Comparison of ENCODE assay signal across 21 cellular contexts in genomic region chr20:25284131-25284601, GRCh38. TPM values are rescaled to one million over a fixed set of nuclear protein-coding genes. Genes with fewer than 3 reads are reported as not detected.
DNase-seq lines count a peak whose midpoint lies in the region; ATAC-seq, FAIRE-seq and TF ChIP-seq lines count a peak whose summit lies in the region.
"Had no signal": no experiment of that assay in that cellular context is flagged by ENCODE, and none has a peak within 500 bp of the region (broad histone marks: within the 10 kb centered on the region; RNA-seq: fewer than 3 reads in every experiment).

No MANE protein-coding gene starts in this region.

- peaks cover 13% of the 10 kb centered on the region for H3K4me1 Mint-ChIP-seq in activated naive CD4-positive, alpha-beta T cell treated with anti-CD3 and anti-CD28 coated beads, Interleukin-2, amount 10 ng/mL, durations not matched to agents 7 days and 5 days
- H3K4me1 Mint-ChIP-seq in activated naive CD4-positive, alpha-beta T cell treated with anti-CD3 and anti-CD28 coated beads for 36 hours (ENCODE audit: low read depth) = peaks cover 1% of the 10 kb centered on the region
- H3K4me1 Mint-ChIP-seq: activated T-helper 17 cell treated with anti-CD3 and anti-CD28 coated beads, Interleukin-2, amount 50 U/mL, for 72 hours; endodermal cell; immature natural killer cell; T-cell had no signal

- H3K9me3 ChIP-seq in WERI-Rb-1 (ENCODE audit: severe bottlenecking) (no peaks in the 10 kb centered on the region), left lung (no peaks in the 10 kb centered on the region), suprapubic skin (no peaks in the 10 kb centered on the region)

- no peaks in the 10 kb centered on the region for H3K27me3 Mint-ChIP-seq in activated naive CD4-positive, alpha-beta T cell treated with anti-CD3 and anti-CD28 coated beads, Interleukin-2, amount 10 ng/mL, durations not matched to agents 7 days and 5 days
- H3K27me3 Mint-ChIP-seq in activated naive CD4-positive, alpha-beta T cell treated with anti-CD3 and anti-CD28 coated beads for 36 hours (ENCODE audit: low read depth) = no peaks in the 10 kb centered on the region
- H3K27me3 Mint-ChIP-seq: activated T-helper 17 cell treated with anti-CD3 and anti-CD28 coated beads, Interleukin-2, amount 50 U/mL, for 72 hours; CD4-positive, alpha-beta T cell; T-cell had no signal

- ATAC-seq in left lung = no peak
- no peak for ATAC-seq in HG03378 (IDR thresholded peaks at IDR 0.05; ENCODE audit: unreplicated experiment)
- ATAC-seq: activated T-helper 17 cell treated with anti-CD3 and anti-CD28 coated beads, Interleukin-2, amount 50 U/mL, for 72 hours had no signal

- WGBS in suprapubic skin = 93% methylated on average over 14 of the region's 17 CpGs

- peaks cover 28% of the 10 kb centered on the region for H3K36me3 Mint-ChIP-seq in activated naive CD4-positive, alpha-beta T cell treated with anti-CD3 and anti-CD28 coated beads, Interleukin-2, amount 10 ng/mL, durations not matched to agents 7 days and 5 days
- H3K36me3 Mint-ChIP-seq in activated naive CD4-positive, alpha-beta T cell treated with anti-CD3 and anti-CD28 coated beads for 36 hours (ENCODE audit: low read depth) = peaks cover 11% of the 10 kb centered on the region

- no peak for DNase-seq in activated naive CD4-positive, alpha-beta T cell treated with anti-CD3 and anti-CD28 coated beads, Interleukin-2, amount 10 ng/mL, durations not matched to agents 7 days and 5 days
- no peak for DNase-seq in activated naive CD4-positive, alpha-beta T cell treated with anti-CD3 and anti-CD28 coated beads for 36 hours
- DNase-seq in WERI-Rb-1 (peak; percentile 5), left lung (peak; percentile 22 to 54), suprapubic skin (ENCODE audit: low spot score in 2 of 2) (peak; percentile 37 to 74), urothelium cell line (ENCODE audit: low spot score) (no peak), NCI-H1436 treated with DMSO at 0.1 percent for 48 hours (lab: John Stamatoyannopoulos, UW) (no peak)
- DNase-seq: endodermal cell, immature natural killer cell, NCI-H1105, NCI-H2171 treated with DMSO at 0.1 percent for 48 hours, NCI-H69, SHP77 treated with DMSO at 0.1 percent for 48 hours had no signal

- H3K27me3 ChIP-seq in WERI-Rb-1 (ENCODE audit: insufficient read depth, low read depth, severe bottlenecking) (no peaks in the 10 kb centered on the region), left lung (no peaks in the 10 kb centered on the region), suprapubic skin (no peaks in the 10 kb centered on the region)

- no peak overlapping the region for H3K4me3 ChIP-seq in WERI-Rb-1 (ENCODE audit: low read depth, low read length)
- no peak overlapping the region for H3K4me3 ChIP-seq in left lung
- no peak overlapping the region for H3K4me3 ChIP-seq in suprapubic skin
- H3K4me3 ChIP-seq: smooth muscle cell had no signal

- H3K4me1 ChIP-seq in left lung = no peaks in the 10 kb centered on the region
- peaks cover 8% of the 10 kb centered on the region for H3K4me1 ChIP-seq in suprapubic skin

- H3K27ac ChIP-seq in WERI-Rb-1 (no peak overlapping the region), left lung (no peak overlapping the region), suprapubic skin (no peak overlapping the region)
- H3K27ac ChIP-seq: parathyroid adenoma had no signal

- TF ChIP-seq CTCF in WERI-Rb-1 (IDR thresholded peaks at IDR 0.05; ENCODE audit: low read depth, low read length) = no peak
- no peak for TF ChIP-seq CTCF in left lung (IDR thresholded peaks at IDR 0.05)
- no peak for TF ChIP-seq CTCF in suprapubic skin (IDR thresholded peaks at IDR 0.05)

- H3K36me3 ChIP-seq in WERI-Rb-1 (peaks cover 100% of the 10 kb centered on the region), left lung (peaks cover 0 to 100% of the 10 kb centered on the region in 2 donors), suprapubic skin (peaks cover 98% of the 10 kb centered on the region)

- peak overlapping the region; percentile 42 for H3K27ac Mint-ChIP-seq in activated naive CD4-positive, alpha-beta T cell treated with anti-CD3 and anti-CD28 coated beads, Interleukin-2, amount 10 ng/mL, durations not matched to agents 7 days and 5 days
- H3K27ac Mint-ChIP-seq in activated naive CD4-positive, alpha-beta T cell treated with anti-CD3 and anti-CD28 coated beads for 36 hours = no peak overlapping the region
- H3K27ac Mint-ChIP-seq: activated T-helper 17 cell treated with anti-CD3 and anti-CD28 coated beads, Interleukin-2, amount 50 U/mL, for 72 hours; CD4-positive, alpha-beta T cell; endodermal cell; T-cell had no signal

- TF ChIP-seq POLR2A in suprapubic skin (IDR thresholded peaks at IDR 0.05) = no peak

- intact Hi-C loops in activated naive CD4-positive, alpha-beta T cell treated with anti-CD3 and anti-CD28 coated beads for 36 hours (cut with micrococcal nuclease) = no loop called here
- intact Hi-C loops in left lung (cut with DNase I) = no loop called here

- CTCF ChIA-PET in activated naive CD4-positive, alpha-beta T cell treated with anti-CD3 and anti-CD28 coated beads, Interleukin-2, amount 10 ng/mL, durations not matched to agents 7 days and 5 days (lab: Charles Lee) = no interaction called here
- CTCF ChIA-PET in activated naive CD4-positive, alpha-beta T cell treated with anti-CD3 and anti-CD28 coated beads for 36 hours (lab: Charles Lee) = interaction anchor here (1.0 kb wide), 1 partner anchor 11 kb away, joined by 3 read pairs; no protein-coding TSS in a partner anchor

- no peak overlapping the region for H3K4me3 Mint-ChIP-seq in activated naive CD4-positive, alpha-beta T cell treated with anti-CD3 and anti-CD28 coated beads, Interleukin-2, amount 10 ng/mL, durations not matched to agents 7 days and 5 days
- no peak overlapping the region for H3K4me3 Mint-ChIP-seq in activated naive CD4-positive, alpha-beta T cell treated with anti-CD3 and anti-CD28 coated beads for 36 hours
- H3K4me3 Mint-ChIP-seq: activated T-helper 17 cell treated with anti-CD3 and anti-CD28 coated beads, Interleukin-2, amount 50 U/mL, for 72 hours; CD4-positive, alpha-beta T cell; endodermal cell; immature natural killer cell; T-cell had no signal

- TF ChIP-seq EP300 in suprapubic skin (IDR thresholded peaks at IDR 0.05) = no peak

- no peak for FAIRE-seq in urothelium cell line (lab: Jason Lieb, UNC)
- FAIRE-seq: G401.6, H54 had no signal

- H3K9me3 Mint-ChIP-seq in activated naive CD4-positive, alpha-beta T cell treated with anti-CD3 and anti-CD28 coated beads, Interleukin-2, amount 10 ng/mL, durations not matched to agents 7 days and 5 days = no peaks in the 10 kb centered on the region
- no peaks in the 10 kb centered on the region for H3K9me3 Mint-ChIP-seq in activated naive CD4-positive, alpha-beta T cell treated with anti-CD3 and anti-CD28 coated beads for 36 hours
- H3K9me3 Mint-ChIP-seq: activated T-helper 17 cell treated with anti-CD3 and anti-CD28 coated beads, Interleukin-2, amount 50 U/mL, for 72 hours; CD4-positive, alpha-beta T cell; endodermal cell; immature natural killer cell; T-cell had no signal

RNA-seq across cellular contexts. Expression of gene PYGB, which starts 36.3 kb away (rescaled TPM):
- 10 to 100 TPM; 19.6 to 20.0 TPM for total RNA-seq in activated naive CD4-positive, alpha-beta T cell treated with anti-CD3 and anti-CD28 coated beads for 36 hours
- total RNA-seq in left lung = 10 to 100 TPM; 78.2 to 81.3 TPM
- total RNA-seq in suprapubic skin = 100 to 1,000 TPM; 142 to 247 (median 198) TPM

Comparison
In these comparisons a context has a peak if more than half of its experiments do, and no peak if none do; other contexts are left out.
1. DNase-seq: peak in WERI-Rb-1 (single experiment), left lung (2 of 2) and suprapubic skin (2 of 2); none in activated naive CD4-positive, alpha-beta T cell treated with anti-CD3 and anti-CD28 coated beads, Interleukin-2, amount 10 ng/mL, durations not matched to agents 7 days and 5 days (single experiment), activated naive CD4-positive, alpha-beta T cell treated with anti-CD3 and anti-CD28 coated beads for 36 hours (single experiment), urothelium cell line (single experiment) and NCI-H1436 treated with DMSO at 0.1 percent for 48 hours (single experiment).